8 cellular contexts compared by ENCODE assay signal in the genomic region with DNA sequence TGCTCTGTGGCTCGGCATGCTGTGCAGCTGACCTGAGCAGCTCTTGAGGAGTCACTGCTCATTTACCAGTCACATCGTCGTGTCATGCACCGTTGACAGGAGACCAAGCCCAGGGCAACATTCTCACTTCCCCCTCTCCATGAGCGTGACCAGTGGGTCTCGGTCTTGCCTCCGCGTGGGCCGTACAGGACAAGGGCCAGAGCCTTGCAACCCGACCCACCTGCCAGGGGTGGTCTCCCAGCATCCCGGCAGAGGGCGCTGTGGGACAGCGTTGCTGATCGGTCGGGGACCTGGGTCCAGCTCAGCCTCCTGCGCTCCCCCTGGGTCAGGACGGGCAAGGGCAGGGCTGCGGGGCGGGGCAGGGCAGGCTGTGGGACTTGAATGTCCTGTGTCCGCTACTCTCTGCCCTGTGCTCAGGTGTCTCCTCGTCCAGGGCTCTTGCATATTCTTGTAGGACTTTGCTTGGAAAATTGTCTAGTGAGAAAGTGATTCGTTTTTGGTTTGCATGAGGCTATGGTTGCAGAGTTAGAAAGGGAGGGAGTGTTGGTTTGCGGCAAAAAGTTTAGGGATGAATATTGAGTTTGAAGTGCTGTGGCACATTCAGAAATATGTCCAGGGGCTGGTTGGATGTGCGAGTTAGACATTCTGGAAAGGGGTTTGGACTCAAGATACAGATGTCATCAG. TPM values are rescaled to one million over a fixed set of nuclear protein-coding genes. Genes with fewer than 3 reads are reported as not detected.
DNase-seq lines count a peak whose midpoint lies in the region; ATAC-seq and TF ChIP-seq lines count a peak whose summit lies in the region.

No MANE protein-coding gene starts in this region.

- CTCF ChIA-PET in activated naive CD4-positive, alpha-beta T cell treated with anti-CD3 and anti-CD28 coated beads, Interleukin-2, amount 10 ng/mL, durations not matched to agents 7 days and 5 days (lab: Charles Lee): interaction anchor here (0.5 to 4.7 kb wide), 43 partner anchors 10 to 995 kb away, joined by 3 to 48 read pairs (median 5); partner anchors contain the start of gene ZBED5

- intact Hi-C loops in psoas muscle (cut with DNase I): loop anchor here (1.0 to 10.0 kb wide), 4 partner anchors 115 to 992 kb away; no protein-coding TSS in a partner anchor
- intact Hi-C loops in aorta (cut with DNase I): loop anchor here (1.0 to 10.0 kb wide), 4 partner anchors 140 to 992 kb away; no protein-coding TSS in a partner anchor

- TF ChIP-seq CTCF in cardiac muscle cell (IDR thresholded peaks at IDR 0.05; ENCODE audit: low read depth, low read length) (peak; percentile 90), psoas muscle (IDR thresholded peaks at IDR 0.05) (peak; percentile 86)

- ATAC-seq in psoas muscle (peak; percentile 90 to 94 (median 94)), aorta (ENCODE audit: low FRiP score) (peak; percentile 95)

- H3K4me1 Mint-ChIP-seq in activated naive CD4-positive, alpha-beta T cell treated with anti-CD3 and anti-CD28 coated beads, Interleukin-2, amount 10 ng/mL, durations not matched to agents 7 days and 5 days: peaks cover 21% of the 10 kb centered on the region

- WGBS in psoas muscle, 3 donors: 7 to 10% (median 9%) methylated on average over 24 of the region's 24 CpGs
- WGBS in aorta, 2 donors: 7% methylated on average over 24 of the region's 24 CpGs

- peaks cover 4% of the 10 kb centered on the region; the same call in 1 of the 2 replicates for H3K4me1 ChIP-seq in ES-I3 (ENCODE audit: insufficient read depth, low read length)
- H3K4me1 ChIP-seq in cardiac muscle cell (ENCODE audit: low read depth): no peaks in the 10 kb centered on the region
- H3K4me1 ChIP-seq in psoas muscle: peaks cover 5% of the 10 kb centered on the region
- H3K4me1 ChIP-seq in aorta (ENCODE audit: control insufficient read depth in 1 of 2, insufficient read depth in 2 of 2, low read length in 2 of 2): no peaks in the 10 kb centered on the region

- H3K4me3 ChIP-seq in MG63 (no peak overlapping the region), cardiac muscle cell (no peak overlapping the region), psoas muscle (peak overlapping the region; percentile 44), aorta (ENCODE audit: low read length in 2 of 2) (no peak overlapping the region)

- H3K9me3 Mint-ChIP-seq in activated naive CD4-positive, alpha-beta T cell treated with anti-CD3 and anti-CD28 coated beads, Interleukin-2, amount 10 ng/mL, durations not matched to agents 7 days and 5 days: no peaks in the 10 kb centered on the region

- H3K4me3 Mint-ChIP-seq in activated naive CD4-positive, alpha-beta T cell treated with anti-CD3 and anti-CD28 coated beads, Interleukin-2, amount 10 ng/mL, durations not matched to agents 7 days and 5 days: no peak overlapping the region

- H3K27me3 ChIP-seq in MG63 (no peaks in the 10 kb centered on the region), cardiac muscle cell (no peaks in the 10 kb centered on the region), psoas muscle (ENCODE audit: insufficient read depth in 3 of 3, low read length in 2 of 3) (no peaks in the 10 kb centered on the region), aorta (ENCODE audit: control insufficient read depth in 1 of 2, insufficient read depth in 2 of 2, low read length in 1 of 2) (no peaks in the 10 kb centered on the region)

- H3K9me3 ChIP-seq in ES-I3 (ENCODE audit: control insufficient read depth, insufficient read depth, low read length) (no peaks in the 10 kb centered on the region), MG63 (no peaks in the 10 kb centered on the region), cardiac muscle cell (ENCODE audit: low read depth) (no peaks in the 10 kb centered on the region), psoas muscle (no peaks in the 10 kb centered on the region), aorta (ENCODE audit: control insufficient read depth, low read length) (no peaks in the 10 kb centered on the region)

- H3K36me3 ChIP-seq in ES-I3 (ENCODE audit: insufficient read depth, low read length): peaks cover 13% of the 10 kb centered on the region; the same call in 1 of the 2 replicates
- H3K36me3 ChIP-seq in MG63: peaks cover 19% of the 10 kb centered on the region
- peaks cover 21% of the 10 kb centered on the region for H3K36me3 ChIP-seq in cardiac muscle cell
- H3K36me3 ChIP-seq in psoas muscle (ENCODE audit: insufficient read depth in 1 of 2, low read depth in 1 of 2): peaks cover 5 to 22% of the 10 kb centered on the region in 2 donors
- H3K36me3 ChIP-seq in aorta (ENCODE audit: control insufficient read depth in 1 of 2, insufficient read depth in 2 of 2, low read length in 1 of 2): peaks cover 0 to 1% of the 10 kb centered on the region in 2 donors

- peak overlapping the region; percentile 3; the same call in 1 of the 2 replicates for H3K9ac ChIP-seq in ES-I3 (ENCODE audit: low read depth, low read length)

- peaks cover 33% of the 10 kb centered on the region for H3K27me3 Mint-ChIP-seq in activated naive CD4-positive, alpha-beta T cell treated with anti-CD3 and anti-CD28 coated beads, Interleukin-2, amount 10 ng/mL, durations not matched to agents 7 days and 5 days

- peak; percentile 76 for DNase-seq in H4 (ENCODE audit: low spot score)
- peak; percentile 87 for DNase-seq in MG63
- DNase-seq in SKM-1 (lab: John Stamatoyannopoulos, UW; ENCODE audit: unreplicated experiment): peak; percentile 51
- peak; percentile 90 for DNase-seq in activated naive CD4-positive, alpha-beta T cell treated with anti-CD3 and anti-CD28 coated beads, Interleukin-2, amount 10 ng/mL, durations not matched to agents 7 days and 5 days
- DNase-seq in cardiac muscle cell (ENCODE audit: low read depth in 1 of 2, low spot score in 1 of 2): peak; percentile 81 to 94
- peak; percentile 91 to 95 for DNase-seq in psoas muscle
- peak; percentile 91 to 97 for DNase-seq in aorta

- no peak overlapping the region for H3K27ac Mint-ChIP-seq in activated naive CD4-positive, alpha-beta T cell treated with anti-CD3 and anti-CD28 coated beads, Interleukin-2, amount 10 ng/mL, durations not matched to agents 7 days and 5 days

- H3K36me3 Mint-ChIP-seq in activated naive CD4-positive, alpha-beta T cell treated with anti-CD3 and anti-CD28 coated beads, Interleukin-2, amount 10 ng/mL, durations not matched to agents 7 days and 5 days: peaks cover 26% of the 10 kb centered on the region

- H3K27ac ChIP-seq in cardiac muscle cell: no peak overlapping the region
- H3K27ac ChIP-seq in psoas muscle: no peak overlapping the region
- no peak overlapping the region for H3K27ac ChIP-seq in aorta (ENCODE audit: low read depth in 1 of 2, low read length in 2 of 2)

RNA-seq across cellular contexts. Expression of gene EIF4G2, which starts 16.2 kb away (rescaled TPM):
- 728 and 827 TPM in 2 replicates for total RNA-seq in H4 (2014; rRNA removed; shearing (Covaris generic))
- total RNA-seq in MG63 (2014; rRNA removed; shearing (Covaris generic); ENCODE audit: low replicate concordance): 831 and 1,059 TPM in 2 replicates
- total RNA-seq in cardiac muscle cell (384 and 462 TPM in 2 replicates), psoas muscle (100 to 1,000 TPM; 652 to 809 (median 709) TPM), aorta (100 to 1,000 TPM; 615 to 752 TPM)
- polyA plus RNA-seq in cardiac muscle cell (546 and 584 TPM in 2 replicates), psoas muscle (100 to 1,000 TPM; 308 to 726 (median 645) TPM), aorta (100 to 1,000 TPM; 265 to 269 TPM)

RNA-seq across cellular contexts. Expression of gene CTR9, which starts 41.5 kb away (rescaled TPM):
- total RNA-seq in H4 (2014; rRNA removed; shearing (Covaris generic)): 11.7 and 17.2 TPM in 2 replicates
- total RNA-seq in MG63 (2014; rRNA removed; shearing (Covaris generic); ENCODE audit: low replicate concordance): 7.6 and 7.8 TPM in 2 replicates
- total RNA-seq in cardiac muscle cell: 19.7 and 23.2 TPM in 2 replicates
- 35.9 and 37.3 TPM in 2 replicates for polyA plus RNA-seq in cardiac muscle cell
- total RNA-seq in psoas muscle: 10 to 100 TPM; 20.9 to 31.0 (median 26.1) TPM
- 10 to 100 TPM; 16.4 to 41.6 (median 17.7) TPM for polyA plus RNA-seq in psoas muscle
- 10 to 100 TPM; 29.7 to 32.2 TPM for total RNA-seq in aorta
- 10 to 100 TPM; 10.8 to 12.6 TPM for polyA plus RNA-seq in aorta
